14 cellular contexts compared by ENCODE assay signal in the genomic region with DNA sequence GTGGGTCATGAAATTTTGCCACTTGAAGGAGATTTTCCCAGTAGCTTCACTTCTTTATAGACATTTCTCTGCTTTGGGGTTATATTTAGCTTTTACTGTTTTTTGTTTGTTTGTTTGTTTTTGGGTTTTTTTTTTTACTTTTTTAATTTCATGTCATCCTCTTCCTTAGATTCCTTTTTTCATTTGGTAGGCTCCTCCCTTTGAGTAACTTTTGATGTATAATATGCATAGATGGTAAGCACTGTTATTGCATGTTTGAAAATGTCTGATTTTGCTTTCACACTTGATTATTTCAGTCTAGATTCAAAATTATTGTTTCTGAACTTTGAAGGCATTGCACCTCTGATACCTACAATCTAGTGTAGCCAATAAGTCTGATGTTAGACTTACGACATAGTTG. TPM values are rescaled to one million over a fixed set of nuclear protein-coding genes. Genes with fewer than 3 reads are reported as not detected.
DNase-seq lines count a peak whose midpoint lies in the region; ATAC-seq, FAIRE-seq and TF ChIP-seq lines count a peak whose summit lies in the region.
"Had no signal": no experiment of that assay in that cellular context is flagged by ENCODE, and none has a peak within 500 bp of the region (broad histone marks: within the 10 kb centered on the region; RNA-seq: fewer than 3 reads in every experiment).

No MANE protein-coding gene starts in this region.

- DNase-seq in GM12878 (ENCODE audit: low read depth, low spot score) (no peak), small intestine (no peak), immature natural killer cell (no peak), ureter (ENCODE audit: low spot score) (no peak), putamen (ENCODE audit: low spot score) (no peak)
- DNase-seq: CD4-positive, alpha-beta memory T cell; NCI-H1417 treated with DMSO at 0.1 percent for 48 hours; NCI-H1930; NCI-H446 treated with DMSO at 0.1 percent for 48 hours had no signal

- no peak for TF ChIP-seq RAD21 in GM12878 (IDR thresholded peaks at IDR 0.05; ENCODE audit: insufficient read depth, low read depth, low read length)

- H3K27me3 ChIP-seq in DOHH2 (ENCODE audit: control insufficient read depth, low read length) (no peaks in the 10 kb centered on the region), OCI-LY1 (ENCODE audit: insufficient read depth, low read length) (no peaks in the 10 kb centered on the region), GM12878 (replicated peaks in 1 of 2; ENCODE audit: control insufficient read depth in 2 of 2, insufficient read depth in 2 of 2, low read length in 1 of 2) (no peaks in the 10 kb centered on the region), small intestine (ENCODE audit: control insufficient read depth in 2 of 2, insufficient read depth in 2 of 2, low read length in 2 of 2) (no peaks in the 10 kb centered on the region)

- POLR2A ChIA-PET in GM12878 (lab: Charles Lee), result interaction anchor here (1.2 to 2.0 kb wide), 2 partner anchors 38 to 82 kb away, joined by 6 to 8 read pairs; a partner anchor contains a TSS

- H3K9me3 ChIP-seq in DOHH2 (ENCODE audit: control insufficient read depth, insufficient read depth, low read length) (no peaks in the 10 kb centered on the region), OCI-LY1 (ENCODE audit: low read length) (no peaks in the 10 kb centered on the region), GM12878 (replicated peaks; ENCODE audit: control insufficient read depth, insufficient read depth, low read length) (no peaks in the 10 kb centered on the region), small intestine (ENCODE audit: control insufficient read depth, low read depth) (no peaks in the 10 kb centered on the region)

- TF ChIP-seq CTCF in DOHH2 (IDR thresholded peaks at IDR 0.05; ENCODE audit: low read depth, low read length, poor library complexity, severe bottlenecking) (no peak), OCI-LY1 (IDR thresholded peaks at IDR 0.05; ENCODE audit: low read length) (no peak), GM12878 (IDR thresholded peaks at IDR 0.05 in 2 of 3, conservative IDR thresholded peaks at IDR 0.05 in 1 of 3; ENCODE audit: control insufficient read depth in 2 of 3, extremely low read depth in 1 of 3, insufficient read depth in 1 of 3, low read depth in 3 of 3, low read length in 3 of 3) (no peak)

- H4K20me1 ChIP-seq in DOHH2 (ENCODE audit: control insufficient read depth, insufficient read depth, low read depth, low read length), result no peaks in the 10 kb centered on the region
- no peaks in the 10 kb centered on the region for H4K20me1 ChIP-seq in OCI-LY1 (ENCODE audit: insufficient read depth, low read length)
- no peaks in the 10 kb centered on the region for H4K20me1 ChIP-seq in GM12878 (ENCODE audit: control insufficient read depth, insufficient read depth)

- H3K4me3 ChIP-seq in DOHH2 (ENCODE audit: low read length) (peak overlapping the region; percentile 79), OCI-LY1 (ENCODE audit: low read depth, low read length, poor library complexity, severe bottlenecking) (peak overlapping the region; percentile 70), GM12878 (0 out of 2 replicates have a peak overlapping the region, but pooled peaks have one; percentile 20), small intestine (ENCODE audit: low read depth in 1 of 2, low read length in 2 of 2) (no peak overlapping the region)
- H3K4me3 ChIP-seq: GM23338 had no signal

- CTCF ChIA-PET in GM12878 (lab: Yijun Ruan, JAX), result interaction anchor here (0.6 to 4.1 kb wide), 9 partner anchors 18 to 401 kb away, joined by 3 to 15 read pairs (median 4); a partner anchor contains a TSS

- no peak overlapping the region for H3K4me3 Mint-ChIP-seq in immature natural killer cell
- H3K4me3 Mint-ChIP-seq: GM23338 had no signal

- no peaks in the 10 kb centered on the region for H3K9me3 Mint-ChIP-seq in immature natural killer cell
- H3K9me3 Mint-ChIP-seq: GM23338 had no signal

- ATAC-seq in GM12878, result no peak
- ATAC-seq in GM18520 (IDR thresholded peaks at IDR 0.05; ENCODE audit: unreplicated experiment), result no peak
- ATAC-seq: GM23338, HCT116 had no signal

- H3K4me2 ChIP-seq in DOHH2 (ENCODE audit: low read length) (peak overlapping the region; percentile 95), OCI-LY1 (ENCODE audit: low read length) (peak overlapping the region; percentile 87), GM12878 (ENCODE audit: control insufficient read depth, insufficient read depth) (peak overlapping the region; percentile 63)
- H3K4me2 ChIP-seq: GM23338 had no signal

- H3K36me3 Mint-ChIP-seq in immature natural killer cell, result no peaks in the 10 kb centered on the region

- peaks cover 1 to 5% of the 10 kb centered on the region in 2 donors for H3K4me1 Mint-ChIP-seq in immature natural killer cell

- TF ChIP-seq EP300 in GM12878 (IDR thresholded peaks at IDR 0.05; ENCODE audit: borderline replicate concordance in 1 of 2, control insufficient read depth in 1 of 2, low read depth in 2 of 2, low read length in 2 of 2), result no peak

- in situ Hi-C loops in GM12878 (cut with MboI), result no loop called here

- no peaks in the 10 kb centered on the region for H3K9me2 ChIP-seq in DOHH2 (replicated peaks; ENCODE audit: control insufficient read depth, low read length)
- no peaks in the 10 kb centered on the region for H3K9me2 ChIP-seq in OCI-LY1 (ENCODE audit: low read depth, low read length)

- H3K36me3 ChIP-seq in DOHH2 (ENCODE audit: control insufficient read depth, low read length) (peaks cover 31% of the 10 kb centered on the region), OCI-LY1 (ENCODE audit: insufficient read depth, low read length) (peaks cover 33% of the 10 kb centered on the region; the same call in 1 of the 2 replicates), GM12878 (ENCODE audit: control insufficient read depth in 2 of 2, insufficient read depth in 2 of 2, low read length in 1 of 2) (no peaks in the 10 kb centered on the region; a peak in 1 of 4 replicates), small intestine (ENCODE audit: control insufficient read depth in 2 of 2, insufficient read depth in 2 of 2, low read length in 2 of 2) (no peaks in the 10 kb centered on the region)

- H3K27me3 Mint-ChIP-seq in immature natural killer cell (ENCODE audit: low read depth in 3 of 3), result peaks cover 5 to 6% (median 6%) of the 10 kb centered on the region in 3 donors

- no peak for TF ChIP-seq POLR2A in GM12878 (IDR thresholded peaks at IDR 0.05; ENCODE audit: low read depth, low read length)

- H3K27ac ChIP-seq in DOHH2 (ENCODE audit: low read depth, low read length) (peak overlapping the region; percentile 90), OCI-LY1 (ENCODE audit: low read depth, low read length, poor library complexity, severe bottlenecking) (peak overlapping the region; percentile 94), GM12878 (ENCODE audit: control insufficient read depth, insufficient read depth) (peak overlapping the region; percentile 57; the same call in 1 of the 2 replicates), small intestine (ENCODE audit: low read depth in 1 of 2, low read length in 1 of 2) (no peak overlapping the region)

- intact Hi-C loops in GM12878 (cut with micrococcal nuclease; ENCODE audit: unreplicated experiment), result loop anchor here (1.0 to 5.0 kb wide), 3 partner anchors 55 to 176 kb away; no protein-coding TSS in a partner anchor

- FAIRE-seq in GM12878 (lab: Jason Lieb, UNC) (no peak), small intestine (lab: Jason Lieb, UNC) (peak; percentile 26)

- H3K27ac Mint-ChIP-seq in immature natural killer cell, result no peak overlapping the region
- H3K27ac Mint-ChIP-seq: GM23338 had no signal

- H3K79me2 ChIP-seq in DOHH2 (ENCODE audit: control insufficient read depth, low read length) (peaks cover 94% of the 10 kb centered on the region), OCI-LY1 (ENCODE audit: insufficient read depth, low read length) (peaks cover 99% of the 10 kb centered on the region), GM12878 (ENCODE audit: control insufficient read depth, insufficient read depth, low read length) (peaks cover 29% of the 10 kb centered on the region)

- WGBS in GM12878 (ENCODE audit: insufficient coverage, insufficient replicate concordance, low lambda C conversion rate, missing lambda C conversion rate), result 95% methylated on average over 1 of the region's 1 CpG
- 74 to 87% (median 81%) methylated on average over 1 of the region's 1 CpG for WGBS in small intestine, 3 donors

- H3K9ac ChIP-seq in OCI-LY1 (ENCODE audit: low read length) (peak overlapping the region; percentile 79; the same call in 1 of the 2 replicates), GM12878 (ENCODE audit: control insufficient read depth, insufficient read depth, low read length) (0 out of 2 replicates have a peak overlapping the region, but pooled peaks have one; percentile 19)

- H3K4me1 ChIP-seq in DOHH2 (ENCODE audit: control insufficient read depth, low read length) (peaks cover 100% of the 10 kb centered on the region), OCI-LY1 (ENCODE audit: insufficient read depth, low read length, severe bottlenecking) (peaks cover 100% of the 10 kb centered on the region), GM12878 (ENCODE audit: control insufficient read depth, insufficient read depth, low read length) (peaks cover 36% of the 10 kb centered on the region), small intestine (ENCODE audit: control insufficient read depth in 2 of 2, insufficient read depth in 1 of 2, low read depth in 1 of 2, low read length in 1 of 2) (peaks cover 2 to 10% of the 10 kb centered on the region in 2 donors)

- H2AFZ ChIP-seq in OCI-LY1 (ENCODE audit: low read length), result no peak overlapping the region
- no peak overlapping the region; the same call in 1 of the 2 replicates for H2AFZ ChIP-seq in GM12878 (ENCODE audit: control insufficient read depth, low read depth, low read length)
- H2AFZ ChIP-seq: GM23338 had no signal

- RAD21 ChIA-PET in GM12878 (lab: Charles Lee; ENCODE audit: unreplicated experiment), result interaction anchor here (1.0 to 8.9 kb wide), 7 partner anchors 37 to 218 kb away, joined by 3 to 73 read pairs (median 6); a partner anchor contains a TSS

- peaks cover 31% of the 10 kb centered on the region for H3F3A ChIP-seq in DOHH2 (ENCODE audit: control insufficient read depth, insufficient read depth)
- peaks cover 4% of the 10 kb centered on the region; the same call in 1 of the 2 replicates for H3F3A ChIP-seq in OCI-LY1 (ENCODE audit: insufficient read depth, low read length)

- SMC1A ChIA-PET in GM12878 (lab: Charles Lee; ENCODE audit: uncharacterized antibody, unreplicated experiment), result interaction anchor here (0.6 to 8.2 kb wide), 15 partner anchors 14 to 219 kb away, joined by 3 to 52 read pairs (median 4); a partner anchor contains a TSS

- TSS peak; percentile 60 for BruUV-seq in GM12878 (replicated peaks; lab: Mats Ljungman, UMichigan)

RNA-seq across cellular contexts. Expression of a gene that starts 37.6 kb away (rescaled TPM):
- total RNA-seq in GM12878 (2013; cell fraction: nucleolus; rRNA removed), result 150 TPM in 2 replicates
- 7.3 and 10.0 TPM in 2 replicates for total RNA-seq in GM12878 (2014; rRNA removed)
- total RNA-seq in GM12878 (2014; rRNA removed; fragmentation: Illumina TruSeq; extraction: Trizol), result 4.5 and 4.7 TPM in 2 replicates
- 7.3 and 8.3 TPM in 2 replicates for total RNA-seq in GM12878 (2021)
- polyA plus RNA-seq in GM12878 (2011; ENCODE audit: low read depth), result 2.2 TPM
- polyA plus RNA-seq in GM12878 (2011; rRNA removed), result 15.0 and 17.2 TPM in 2 replicates
- 10.9 and 14.1 TPM in 2 replicates for polyA plus RNA-seq in GM12878 (2011; cell fraction: cytosol; rRNA removed)
- 22.8 and 24.8 TPM in 2 replicates for polyA plus RNA-seq in GM12878 (2011; cell fraction: nucleus; rRNA removed)
- polyA plus RNA-seq in GM12878 (2012), result 3.2 and 3.6 TPM in 2 replicates
- polyA plus RNA-seq in GM12878 (2014; fragmentation: Illumina TruSeq; extraction: Trizol), result 5.3 and 9.9 TPM in 2 replicates
- 1 to 10 TPM in 1 of 2 experiments, under 1 TPM in 1; 0.77 to 1.1 TPM for polyA plus RNA-seq in GM12878 (2014; fragmentation: Nextera tagmentation; extraction: Ambion mirVana)
- polyA plus RNA-seq in GM12878 (2014; rRNA removed), result 3.8 and 6.0 TPM in 2 replicates
- 1 to 10 TPM; 2.8 to 4.3 TPM for polyA plus RNA-seq in GM12878 (2016; fragmentation: Nextera tagmentation; extraction: Ambion mirVana)
- polyA minus RNA-seq in GM12878 (2011; rRNA and poly(A)+ RNA removed), result 52.1 and 55.8 TPM in 2 replicates
- polyA minus RNA-seq in GM12878 (2011; cell fraction: cytosol; rRNA and poly(A)+ RNA removed), result 11.5 and 12.0 TPM in 2 replicates
- polyA minus RNA-seq in GM12878 (2011; cell fraction: nucleus; rRNA and poly(A)+ RNA removed), result 58.5 and 77.3 TPM in 2 replicates
- 1 to 10 TPM; 3.0 to 6.6 (median 5.1) TPM for polyA plus RNA-seq in small intestine
- polyA plus RNA-seq in immature natural killer cell, result under 1 TPM in 2 of 3 donors, not detected in 1; 0.04 to 0.29 TPM
- 78.9 TPM for total RNA-seq in ureter

Comparison
In these comparisons a context has a peak if more than half of its experiments do, and no peak if none do; other contexts are left out.
1. H3K27ac ChIP-seq: peak in DOHH2 (single experiment), OCI-LY1 (single experiment) and GM12878 (single experiment); none in small intestine (0 of 2).
2. H3K4me3 ChIP-seq: peak in DOHH2 (single experiment), OCI-LY1 (single experiment) and GM12878 (single experiment); none in small intestine (0 of 2).
3. Peak in every context shown above with its lines, with median percentiles within 50 percentile points of each other: H3K4me2 ChIP-seq.